1 cellular context compared by ENCODE assay signal in the genomic region with DNA sequence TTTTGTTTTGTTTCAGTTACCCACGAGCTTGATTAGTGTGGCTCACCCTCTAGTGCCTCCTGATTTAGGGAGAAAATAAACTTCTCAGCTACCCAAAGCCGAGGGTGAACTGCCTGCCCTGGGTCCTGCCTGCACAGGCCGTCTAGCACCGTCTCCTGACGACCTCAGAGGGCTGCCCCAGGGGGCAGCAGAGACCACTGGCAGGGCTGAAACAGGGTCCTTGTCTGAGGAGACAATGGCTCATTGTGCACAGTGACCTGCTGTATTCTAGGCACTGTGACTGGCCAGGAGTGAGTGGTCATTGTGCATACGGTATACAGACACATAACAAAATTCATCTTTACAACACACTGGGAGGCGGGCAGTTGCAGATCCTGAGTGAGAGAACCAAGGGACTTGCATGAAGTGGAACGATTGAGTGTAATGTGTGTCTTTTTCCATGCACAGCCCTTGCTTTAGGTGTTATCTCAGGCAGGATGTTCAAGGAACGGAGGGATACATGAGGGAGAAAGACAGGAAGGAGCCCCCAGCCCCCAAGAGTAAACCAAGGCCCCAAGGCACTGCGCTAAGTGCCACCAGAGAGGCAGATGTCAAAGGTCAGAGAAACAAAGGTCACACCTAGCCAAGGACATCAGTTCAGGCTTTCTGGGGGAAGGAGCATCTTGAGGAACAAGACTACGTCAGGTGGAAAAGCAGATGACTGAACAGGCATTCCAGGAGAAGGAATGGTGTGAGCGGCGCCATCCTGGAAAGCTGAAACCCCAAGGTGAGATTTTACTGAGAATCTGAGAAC.
TF ChIP-seq lines count a peak whose summit lies in the region.

No MANE protein-coding gene starts in this region.

TF ChIP-seq in HepG2, 621 proteins besides CTCF, POLR2A, EP300 and RAD21 (continued from another document):
- TF ChIP-seq, protein P1, sequence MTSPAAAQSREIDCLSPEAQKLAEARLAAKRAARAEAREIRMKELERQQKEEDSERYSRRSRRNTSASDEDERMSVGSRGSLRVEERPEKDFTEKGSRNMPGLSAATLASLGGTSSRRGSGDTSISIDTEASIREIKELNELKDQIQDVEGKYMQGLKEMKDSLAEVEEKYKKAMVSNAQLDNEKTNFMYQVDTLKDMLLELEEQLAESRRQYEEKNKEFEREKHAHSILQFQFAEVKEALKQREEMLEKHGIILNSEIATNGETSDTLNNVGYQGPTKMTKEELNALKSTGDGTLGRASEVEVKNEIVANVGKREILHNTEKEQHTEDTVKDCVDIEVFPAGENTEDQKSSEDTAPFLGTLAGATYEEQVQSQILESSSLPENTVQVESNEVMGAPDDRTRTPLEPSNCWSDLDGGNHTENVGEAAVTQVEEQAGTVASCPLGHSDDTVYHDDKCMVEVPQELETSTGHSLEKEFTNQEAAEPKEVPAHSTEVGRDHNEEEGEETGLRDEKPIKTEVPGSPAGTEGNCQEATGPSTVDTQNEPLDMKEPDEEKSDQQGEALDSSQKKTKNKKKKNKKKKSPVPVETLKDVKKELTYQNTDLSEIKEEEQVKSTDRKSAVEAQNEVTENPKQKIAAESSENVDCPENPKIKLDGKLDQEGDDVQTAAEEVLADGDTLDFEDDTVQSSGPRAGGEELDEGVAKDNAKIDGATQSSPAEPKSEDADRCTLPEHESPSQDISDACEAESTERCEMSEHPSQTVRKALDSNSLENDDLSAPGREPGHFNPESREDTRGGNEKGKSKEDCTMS (CRISPR knock-in tag; conservative IDR thresholded peaks at IDR 0.05): no peak
- TF ChIP-seq ZMYM2 (CRISPR knock-in tag; IDR thresholded peaks at IDR 0.05) (no peak), SOX5 (CRISPR knock-in tag; IDR thresholded peaks at IDR 0.05; ENCODE audit: borderline replicate concordance) (peak; percentile 81), ELF3 (CRISPR knock-in tag; IDR thresholded peaks at IDR 0.05) (no peak), SOX6 (IDR thresholded peaks at IDR 0.05) (no peak), SOX6 (CRISPR knock-in tag; IDR thresholded peaks at IDR 0.05) (peak; percentile 75), ZNF615 (CRISPR knock-in tag; IDR thresholded peaks at IDR 0.05; ENCODE audit: borderline replicate concordance) (no peak), SMAD1 (CRISPR knock-in tag; IDR thresholded peaks at IDR 0.05; ENCODE audit: borderline replicate concordance, low read depth) (no peak), ZNF143 (CRISPR knock-in tag; IDR thresholded peaks at IDR 0.05) (no peak), BORCS8-MEF2B (CRISPR knock-in tag; IDR thresholded peaks at IDR 0.05) (no peak), ZNF12 (CRISPR knock-in tag; IDR thresholded peaks at IDR 0.05) (no peak), ATRX (CRISPR knock-in tag; IDR thresholded peaks at IDR 0.05; ENCODE audit: borderline replicate concordance) (no peak), JARID2 (CRISPR knock-in tag; IDR thresholded peaks at IDR 0.05; ENCODE audit: insufficient replicate concordance) (no peak), ZNF331 (CRISPR knock-in tag; IDR thresholded peaks at IDR 0.05) (0 out of 2 replicates have a peak, but pooled peaks have one; percentile 22), SMC3 (IDR thresholded peaks at IDR 0.05; ENCODE audit: low read length) (peak; percentile 14; the same call in 1 of the 2 replicates), ATF1 (CRISPR knock-in tag; IDR thresholded peaks at IDR 0.05) (no peak), HOXA7 (CRISPR knock-in tag; IDR thresholded peaks at IDR 0.05) (no peak), SNAI1 (CRISPR knock-in tag; IDR thresholded peaks at IDR 0.05; ENCODE audit: borderline replicate concordance) (no peak), ZMYM3 (CRISPR knock-in tag; IDR thresholded peaks at IDR 0.05) (no peak), CHD2 (IDR thresholded peaks at IDR 0.05; ENCODE audit: low read depth, low read length) (no peak), ZNF790 (CRISPR knock-in tag; IDR thresholded peaks at IDR 0.05; ENCODE audit: borderline replicate concordance) (no peak), NFRKB (IDR thresholded peaks at IDR 0.05) (no peak), JUN (CRISPR knock-in tag; IDR thresholded peaks at IDR 0.05) (no peak), TAF1 (CRISPR knock-in tag; IDR thresholded peaks at IDR 0.05) (no peak), NBN (conservative IDR thresholded peaks at IDR 0.05) (no peak), ZBTB3 (CRISPR knock-in tag; IDR thresholded peaks at IDR 0.05; ENCODE audit: borderline replicate concordance, low read depth) (no peak), SRF (IDR thresholded peaks at IDR 0.05; ENCODE audit: low read depth, low read length) (no peak), ZNF549 (CRISPR knock-in tag; IDR thresholded peaks at IDR 0.05) (no peak), IKZF4 (CRISPR knock-in tag; IDR thresholded peaks at IDR 0.05; ENCODE audit: borderline replicate concordance, low read depth, not compliant biosample characterization) (no peak)
- TF ChIP-seq, protein P2, sequence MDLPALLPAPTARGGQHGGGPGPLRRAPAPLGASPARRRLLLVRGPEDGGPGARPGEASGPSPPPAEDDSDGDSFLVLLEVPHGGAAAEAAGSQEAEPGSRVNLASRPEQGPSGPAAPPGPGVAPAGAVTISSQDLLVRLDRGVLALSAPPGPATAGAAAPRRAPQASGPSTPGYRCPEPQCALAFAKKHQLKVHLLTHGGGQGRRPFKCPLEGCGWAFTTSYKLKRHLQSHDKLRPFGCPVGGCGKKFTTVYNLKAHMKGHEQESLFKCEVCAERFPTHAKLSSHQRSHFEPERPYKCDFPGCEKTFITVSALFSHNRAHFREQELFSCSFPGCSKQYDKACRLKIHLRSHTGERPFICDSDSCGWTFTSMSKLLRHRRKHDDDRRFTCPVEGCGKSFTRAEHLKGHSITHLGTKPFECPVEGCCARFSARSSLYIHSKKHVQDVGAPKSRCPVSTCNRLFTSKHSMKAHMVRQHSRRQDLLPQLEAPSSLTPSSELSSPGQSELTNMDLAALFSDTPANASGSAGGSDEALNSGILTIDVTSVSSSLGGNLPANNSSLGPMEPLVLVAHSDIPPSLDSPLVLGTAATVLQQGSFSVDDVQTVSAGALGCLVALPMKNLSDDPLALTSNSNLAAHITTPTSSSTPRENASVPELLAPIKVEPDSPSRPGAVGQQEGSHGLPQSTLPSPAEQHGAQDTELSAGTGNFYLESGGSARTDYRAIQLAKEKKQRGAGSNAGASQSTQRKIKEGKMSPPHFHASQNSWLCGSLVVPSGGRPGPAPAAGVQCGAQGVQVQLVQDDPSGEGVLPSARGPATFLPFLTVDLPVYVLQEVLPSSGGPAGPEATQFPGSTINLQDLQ (CRISPR knock-in tag; IDR thresholded peaks at IDR 0.05): no peak
- TF ChIP-seq, protein P3, sequence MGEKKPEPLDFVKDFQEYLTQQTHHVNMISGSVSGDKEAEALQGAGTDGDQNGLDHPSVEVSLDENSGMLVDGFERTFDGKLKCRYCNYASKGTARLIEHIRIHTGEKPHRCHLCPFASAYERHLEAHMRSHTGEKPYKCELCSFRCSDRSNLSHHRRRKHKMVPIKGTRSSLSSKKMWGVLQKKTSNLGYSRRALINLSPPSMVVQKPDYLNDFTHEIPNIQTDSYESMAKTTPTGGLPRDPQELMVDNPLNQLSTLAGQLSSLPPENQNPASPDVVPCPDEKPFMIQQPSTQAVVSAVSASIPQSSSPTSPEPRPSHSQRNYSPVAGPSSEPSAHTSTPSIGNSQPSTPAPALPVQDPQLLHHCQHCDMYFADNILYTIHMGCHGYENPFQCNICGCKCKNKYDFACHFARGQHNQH (CRISPR knock-in tag; IDR thresholded peaks at IDR 0.05): no peak
- TF ChIP-seq, protein P4, sequence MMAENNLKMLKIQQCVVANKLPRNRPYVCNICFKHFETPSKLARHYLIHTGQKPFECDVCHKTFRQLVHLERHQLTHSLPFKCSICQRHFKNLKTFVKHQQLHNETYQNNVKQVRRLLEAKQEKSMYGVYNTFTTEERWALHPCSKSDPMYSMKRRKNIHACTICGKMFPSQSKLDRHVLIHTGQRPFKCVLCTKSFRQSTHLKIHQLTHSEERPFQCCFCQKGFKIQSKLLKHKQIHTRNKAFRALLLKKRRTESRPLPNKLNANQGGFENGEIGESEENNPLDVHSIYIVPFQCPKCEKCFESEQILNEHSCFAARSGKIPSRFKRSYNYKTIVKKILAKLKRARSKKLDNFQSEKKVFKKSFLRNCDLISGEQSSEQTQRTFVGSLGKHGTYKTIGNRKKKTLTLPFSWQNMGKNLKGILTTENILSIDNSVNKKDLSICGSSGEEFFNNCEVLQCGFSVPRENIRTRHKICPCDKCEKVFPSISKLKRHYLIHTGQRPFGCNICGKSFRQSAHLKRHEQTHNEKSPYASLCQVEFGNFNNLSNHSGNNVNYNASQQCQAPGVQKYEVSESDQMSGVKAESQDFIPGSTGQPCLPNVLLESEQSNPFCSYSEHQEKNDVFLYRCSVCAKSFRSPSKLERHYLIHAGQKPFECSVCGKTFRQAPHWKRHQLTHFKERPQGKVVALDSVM (CRISPR knock-in tag; IDR thresholded peaks at IDR 0.05): no peak
- TF ChIP-seq, protein P5, sequence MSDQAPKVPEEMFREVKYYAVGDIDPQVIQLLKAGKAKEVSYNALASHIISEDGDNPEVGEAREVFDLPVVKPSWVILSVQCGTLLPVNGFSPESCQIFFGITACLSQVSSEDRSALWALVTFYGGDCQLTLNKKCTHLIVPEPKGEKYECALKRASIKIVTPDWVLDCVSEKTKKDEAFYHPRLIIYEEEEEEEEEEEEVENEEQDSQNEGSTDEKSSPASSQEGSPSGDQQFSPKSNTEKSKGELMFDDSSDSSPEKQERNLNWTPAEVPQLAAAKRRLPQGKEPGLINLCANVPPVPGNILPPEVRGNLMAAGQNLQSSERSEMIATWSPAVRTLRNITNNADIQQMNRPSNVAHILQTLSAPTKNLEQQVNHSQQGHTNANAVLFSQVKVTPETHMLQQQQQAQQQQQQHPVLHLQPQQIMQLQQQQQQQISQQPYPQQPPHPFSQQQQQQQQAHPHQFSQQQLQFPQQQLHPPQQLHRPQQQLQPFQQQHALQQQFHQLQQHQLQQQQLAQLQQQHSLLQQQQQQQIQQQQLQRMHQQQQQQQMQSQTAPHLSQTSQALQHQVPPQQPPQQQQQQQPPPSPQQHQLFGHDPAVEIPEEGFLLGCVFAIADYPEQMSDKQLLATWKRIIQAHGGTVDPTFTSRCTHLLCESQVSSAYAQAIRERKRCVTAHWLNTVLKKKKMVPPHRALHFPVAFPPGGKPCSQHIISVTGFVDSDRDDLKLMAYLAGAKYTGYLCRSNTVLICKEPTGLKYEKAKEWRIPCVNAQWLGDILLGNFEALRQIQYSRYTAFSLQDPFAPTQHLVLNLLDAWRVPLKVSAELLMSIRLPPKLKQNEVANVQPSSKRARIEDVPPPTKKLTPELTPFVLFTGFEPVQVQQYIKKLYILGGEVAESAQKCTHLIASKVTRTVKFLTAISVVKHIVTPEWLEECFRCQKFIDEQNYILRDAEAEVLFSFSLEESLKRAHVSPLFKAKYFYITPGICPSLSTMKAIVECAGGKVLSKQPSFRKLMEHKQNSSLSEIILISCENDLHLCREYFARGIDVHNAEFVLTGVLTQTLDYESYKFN (CRISPR knock-in tag; conservative IDR thresholded peaks at IDR 0.05): no peak
- TF ChIP-seq, protein P6, sequence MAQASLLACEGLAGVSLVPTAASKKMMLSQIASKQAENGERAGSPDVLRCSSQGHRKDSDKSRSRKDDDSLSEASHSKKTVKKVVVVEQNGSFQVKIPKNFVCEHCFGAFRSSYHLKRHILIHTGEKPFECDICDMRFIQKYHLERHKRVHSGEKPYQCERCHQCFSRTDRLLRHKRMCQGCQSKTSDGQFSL (CRISPR knock-in tag; IDR thresholded peaks at IDR 0.05): no peak
- TF ChIP-seq, protein P7, sequence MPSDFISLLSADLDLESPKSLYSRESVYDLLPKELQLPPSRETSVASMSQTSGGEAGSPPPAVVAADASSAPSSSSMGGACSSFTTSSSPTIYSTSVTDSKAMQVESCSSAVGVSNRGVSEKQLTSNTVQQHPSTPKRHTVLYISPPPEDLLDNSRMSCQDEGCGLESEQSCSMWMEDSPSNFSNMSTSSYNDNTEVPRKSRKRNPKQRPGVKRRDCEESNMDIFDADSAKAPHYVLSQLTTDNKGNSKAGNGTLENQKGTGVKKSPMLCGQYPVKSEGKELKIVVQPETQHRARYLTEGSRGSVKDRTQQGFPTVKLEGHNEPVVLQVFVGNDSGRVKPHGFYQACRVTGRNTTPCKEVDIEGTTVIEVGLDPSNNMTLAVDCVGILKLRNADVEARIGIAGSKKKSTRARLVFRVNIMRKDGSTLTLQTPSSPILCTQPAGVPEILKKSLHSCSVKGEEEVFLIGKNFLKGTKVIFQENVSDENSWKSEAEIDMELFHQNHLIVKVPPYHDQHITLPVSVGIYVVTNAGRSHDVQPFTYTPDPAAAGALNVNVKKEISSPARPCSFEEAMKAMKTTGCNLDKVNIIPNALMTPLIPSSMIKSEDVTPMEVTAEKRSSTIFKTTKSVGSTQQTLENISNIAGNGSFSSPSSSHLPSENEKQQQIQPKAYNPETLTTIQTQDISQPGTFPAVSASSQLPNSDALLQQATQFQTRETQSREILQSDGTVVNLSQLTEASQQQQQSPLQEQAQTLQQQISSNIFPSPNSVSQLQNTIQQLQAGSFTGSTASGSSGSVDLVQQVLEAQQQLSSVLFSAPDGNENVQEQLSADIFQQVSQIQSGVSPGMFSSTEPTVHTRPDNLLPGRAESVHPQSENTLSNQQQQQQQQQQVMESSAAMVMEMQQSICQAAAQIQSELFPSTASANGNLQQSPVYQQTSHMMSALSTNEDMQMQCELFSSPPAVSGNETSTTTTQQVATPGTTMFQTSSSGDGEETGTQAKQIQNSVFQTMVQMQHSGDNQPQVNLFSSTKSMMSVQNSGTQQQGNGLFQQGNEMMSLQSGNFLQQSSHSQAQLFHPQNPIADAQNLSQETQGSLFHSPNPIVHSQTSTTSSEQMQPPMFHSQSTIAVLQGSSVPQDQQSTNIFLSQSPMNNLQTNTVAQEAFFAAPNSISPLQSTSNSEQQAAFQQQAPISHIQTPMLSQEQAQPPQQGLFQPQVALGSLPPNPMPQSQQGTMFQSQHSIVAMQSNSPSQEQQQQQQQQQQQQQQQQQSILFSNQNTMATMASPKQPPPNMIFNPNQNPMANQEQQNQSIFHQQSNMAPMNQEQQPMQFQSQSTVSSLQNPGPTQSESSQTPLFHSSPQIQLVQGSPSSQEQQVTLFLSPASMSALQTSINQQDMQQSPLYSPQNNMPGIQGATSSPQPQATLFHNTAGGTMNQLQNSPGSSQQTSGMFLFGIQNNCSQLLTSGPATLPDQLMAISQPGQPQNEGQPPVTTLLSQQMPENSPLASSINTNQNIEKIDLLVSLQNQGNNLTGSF (CRISPR knock-in tag; IDR thresholded peaks at IDR 0.05): no peak
